1 cellular context compared by ENCODE assay signal in the genomic region with DNA sequence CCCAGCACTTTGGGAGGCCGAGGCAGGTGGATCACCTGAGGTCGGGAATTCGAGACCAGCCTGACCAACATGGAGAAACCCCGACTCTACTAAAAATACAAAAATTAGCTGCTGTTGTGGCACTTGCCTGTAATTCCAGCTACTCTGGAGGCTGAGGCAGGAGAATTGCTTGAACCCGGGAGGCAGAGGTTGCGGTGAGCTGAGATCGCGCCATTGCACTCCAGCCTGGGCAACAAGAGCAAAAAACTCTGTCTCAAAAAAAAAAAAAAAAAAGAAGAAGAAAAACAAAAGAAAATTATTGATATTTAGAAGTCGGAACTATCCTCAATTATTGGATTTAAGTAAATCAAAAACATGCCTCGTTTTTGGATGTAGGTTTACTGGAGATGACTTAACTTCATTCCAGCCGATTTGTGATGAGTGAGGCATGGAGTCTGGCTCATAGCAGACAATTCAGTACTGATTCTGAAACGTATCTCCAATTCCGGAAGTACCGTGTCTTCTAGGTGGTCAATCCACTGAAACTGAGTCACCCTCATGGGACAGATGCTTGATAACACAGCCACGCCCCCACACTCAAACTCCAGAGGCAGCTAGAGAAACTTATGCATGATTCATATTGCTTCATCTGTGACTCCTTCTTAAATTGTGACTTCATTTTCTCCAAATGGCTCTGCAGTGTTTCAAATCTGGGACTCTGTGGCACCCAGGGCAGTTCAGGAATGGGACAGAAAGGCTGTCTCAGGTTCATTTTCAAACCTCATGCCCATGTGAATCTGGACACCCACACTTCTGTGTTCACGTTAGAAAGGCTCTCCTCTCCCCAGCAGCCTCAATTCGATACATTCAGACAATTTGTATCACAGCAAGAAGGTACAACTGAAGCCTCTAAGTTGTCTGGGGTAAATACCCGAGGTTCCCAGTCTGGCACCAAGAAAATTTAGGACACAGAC.
TF ChIP-seq lines count a peak whose summit lies in the region.

No MANE protein-coding gene starts in this region.

TF ChIP-seq in HEK293, 187 proteins besides CTCF, POLR2A, EP300 and RAD21 (continued from another document):
- TF ChIP-seq, protein P1, sequence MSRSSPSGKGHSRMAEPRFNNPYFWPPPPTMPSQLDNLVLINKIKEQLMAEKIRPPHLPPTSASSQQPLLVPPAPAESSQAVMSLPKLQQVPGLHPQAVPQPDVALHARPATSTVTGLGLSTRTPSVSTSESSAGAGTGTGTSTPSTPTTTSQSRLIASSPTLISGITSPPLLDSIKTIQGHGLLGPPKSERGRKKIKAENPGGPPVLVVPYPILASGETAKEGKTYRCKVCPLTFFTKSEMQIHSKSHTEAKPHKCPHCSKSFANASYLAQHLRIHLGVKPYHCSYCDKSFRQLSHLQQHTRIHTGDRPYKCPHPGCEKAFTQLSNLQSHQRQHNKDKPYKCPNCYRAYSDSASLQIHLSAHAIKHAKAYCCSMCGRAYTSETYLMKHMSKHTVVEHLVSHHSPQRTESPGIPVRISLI (tag by site-specific recombination; IDR thresholded peaks at IDR 0.05) = peak; percentile 79
- no peak for TF ChIP-seq ZNF580 (tag by site-specific recombination; IDR thresholded peaks at IDR 0.05)
- 0 out of 2 replicates have a peak, but pooled peaks have one; percentile 20 for TF ChIP-seq ZNF600 (tag by site-specific recombination; IDR thresholded peaks at IDR 0.05)
- TF ChIP-seq, protein P2, sequence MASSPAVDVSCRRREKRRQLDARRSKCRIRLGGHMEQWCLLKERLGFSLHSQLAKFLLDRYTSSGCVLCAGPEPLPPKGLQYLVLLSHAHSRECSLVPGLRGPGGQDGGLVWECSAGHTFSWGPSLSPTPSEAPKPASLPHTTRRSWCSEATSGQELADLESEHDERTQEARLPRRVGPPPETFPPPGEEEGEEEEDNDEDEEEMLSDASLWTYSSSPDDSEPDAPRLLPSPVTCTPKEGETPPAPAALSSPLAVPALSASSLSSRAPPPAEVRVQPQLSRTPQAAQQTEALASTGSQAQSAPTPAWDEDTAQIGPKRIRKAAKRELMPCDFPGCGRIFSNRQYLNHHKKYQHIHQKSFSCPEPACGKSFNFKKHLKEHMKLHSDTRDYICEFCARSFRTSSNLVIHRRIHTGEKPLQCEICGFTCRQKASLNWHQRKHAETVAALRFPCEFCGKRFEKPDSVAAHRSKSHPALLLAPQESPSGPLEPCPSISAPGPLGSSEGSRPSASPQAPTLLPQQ (tag by site-specific recombination; IDR thresholded peaks at IDR 0.05) = no peak; the same call in 1 of the 2 replicates
- TF ChIP-seq TCF7L2 (IDR thresholded peaks at IDR 0.05; ENCODE audit: borderline replicate concordance, low read depth, low read length) = no peak
- TF ChIP-seq ZNF391 (tag by site-specific recombination; IDR thresholded peaks at IDR 0.05; ENCODE audit: borderline replicate concordance, low read depth) = no peak
- TF ChIP-seq ZNF155 (tag by site-specific recombination; IDR thresholded peaks at IDR 0.05) = no peak
- no peak for TF ChIP-seq ZNF184 (tag by site-specific recombination; IDR thresholded peaks at IDR 0.05)
- TF ChIP-seq ZNF157 (tag by site-specific recombination; IDR thresholded peaks at IDR 0.05) = no peak
- TF ChIP-seq TRIM28 (IDR thresholded peaks at IDR 0.05; ENCODE audit: borderline replicate concordance, low read length) = peak; percentile 79; the same call in 1 of the 2 replicates
- no peak for TF ChIP-seq ZNF175 (tag by site-specific recombination; IDR thresholded peaks at IDR 0.05)
- peak; percentile 39 for TF ChIP-seq ZFHX2 (tag by site-specific recombination; conservative IDR thresholded peaks at IDR 0.05)
- no peak for TF ChIP-seq PRDM6 (tag by site-specific recombination; IDR thresholded peaks at IDR 0.05)
- peak; percentile 79 for TF ChIP-seq ZBTB21 (tag by site-specific recombination; IDR thresholded peaks at IDR 0.05)
TF ChIP-seq in HEK293: peak in this region for 20.
